ENCODE assay signal across 39 cellular contexts in genomic region chr13:36875955-36876354, GRCh38. TPM values are rescaled to one million over a fixed set of nuclear protein-coding genes. Genes with fewer than 3 reads are reported as not detected.
"Had no signal": no experiment of that assay in that cellular context is flagged by ENCODE, and none has a peak within 500 bp of the region (broad histone marks: within the 10 kb centered on the region; RNA-seq: fewer than 3 reads in every experiment).

No MANE protein-coding gene starts in this region.

- H3K27ac Mint-ChIP-seq: activated B cell treated with CpG ODN at 0.5 μM for 24 hours; activated CD4-positive, alpha-beta memory T cell treated with anti-CD3 and anti-CD28 coated beads for 36 hours; activated CD8-positive, alpha-beta memory T cell treated with anti-CD3 and anti-CD28 coated beads, Interleukin-2, amount 10 ng/mL, durations not matched to agents 7 days and 5 days; activated naive CD4-positive, alpha-beta T cell treated with anti-CD3 and anti-CD28 coated beads, Interleukin-2, amount 10 ng/mL, durations not matched to agents 7 days and 5 days; activated naive CD8-positive, alpha-beta T cell; activated naive CD8-positive, alpha-beta T cell treated with anti-CD3 and anti-CD28 coated beads, Interleukin-2, amount 50 U/mL, for 24 hours; brain had no signal

- H3K27ac ChIP-seq: Peyer's patch, VCaP had no signal

- DNase-seq: activated B cell treated with CpG ODN at 0.5 μM for 24 hours; activated CD4-positive, alpha-beta memory T cell treated with anti-CD3 and anti-CD28 coated beads for 36 hours; activated CD4-positive, alpha-beta T cell treated with anti-CD3 and anti-CD28 coated beads for 4 hours; activated CD4-positive, alpha-beta T cell treated with anti-CD3 and anti-CD28 coated beads, Interleukin-2, amount 50 U/mL, for 1 hour; activated CD4-positive, CD25-positive, alpha-beta regulatory T cell treated with anti-CD3 and anti-CD28 coated beads, Interleukin-2, amount 50 U/mL, for 72 hours; activated CD8-positive, alpha-beta memory T cell treated with anti-CD3 and anti-CD28 coated beads for 24 hours; activated CD8-positive, alpha-beta memory T cell treated with anti-CD3 and anti-CD28 coated beads, Interleukin-2, amount 10 ng/mL, durations not matched to agents 7 days and 5 days; activated CD8-positive, alpha-beta memory T cell treated with anti-CD3 and anti-CD28 coated beads, Interleukin-2, amount 50 U/mL, for 48 hours; activated effector memory CD4-positive, alpha-beta T cell treated with Interleukin-2 at 50 U/mL for 16 hours; activated naive CD4-positive, alpha-beta T cell treated with anti-CD3 and anti-CD28 coated beads, Interleukin-2, amount 10 ng/mL, durations not matched to agents 7 days and 5 days; activated naive CD8-positive, alpha-beta T cell treated with anti-CD3 and anti-CD28 coated beads, Interleukin-2, amount 50 U/mL, for 24 hours; activated T-cell treated with anti-CD3 and anti-CD28 coated beads, Interleukin-2, amount 50 U/mL, for 48 hours; anterior cingulate cortex; caudate nucleus; cerebellar nuclear complex; Kasumi-1; KG1; MG63; NCI-H1105; NCI-H1694 treated with DMSO at 0.1 percent for 48 hours; NCI-H2029; NCI-H2107; NCI-H226; NCI-H446 treated with DMSO at 0.1 percent for 48 hours; NCI-H524; NCI-H82; NK-92 treated with Interleukin-12 subunit alpha and Interleukin-12 subunit beta, amount 100 ng/mL, for 24 hours; PC-3; Peyer's patch; RPMI8226; SIG-M5; SW 1271; T-helper 1 cell; T-helper 2 cell; T-helper 9 cell had no signal

- H3K4me1 Mint-ChIP-seq: activated B cell treated with CpG ODN at 0.5 μM for 24 hours; activated CD8-positive, alpha-beta memory T cell treated with anti-CD3 and anti-CD28 coated beads, Interleukin-2, amount 10 ng/mL, durations not matched to agents 7 days and 5 days; activated naive CD4-positive, alpha-beta T cell treated with anti-CD3 and anti-CD28 coated beads, Interleukin-2, amount 10 ng/mL, durations not matched to agents 7 days and 5 days; activated naive CD8-positive, alpha-beta T cell treated with anti-CD3 and anti-CD28 coated beads, Interleukin-2, amount 50 U/mL, for 24 hours had no signal

- H3K27me3 ChIP-seq: MG63, Peyer's patch had no signal

- H3K9me3 Mint-ChIP-seq: activated B cell treated with CpG ODN at 0.5 μM for 24 hours; activated CD4-positive, alpha-beta memory T cell treated with anti-CD3 and anti-CD28 coated beads for 36 hours; activated naive CD4-positive, alpha-beta T cell treated with anti-CD3 and anti-CD28 coated beads, Interleukin-2, amount 10 ng/mL, durations not matched to agents 7 days and 5 days; activated naive CD8-positive, alpha-beta T cell treated with anti-CD3 and anti-CD28 coated beads, Interleukin-2, amount 50 U/mL, for 24 hours; brain had no signal

- H3K9me3 ChIP-seq: MG63, Peyer's patch had no signal

- H3K36me3 ChIP-seq: MG63, Peyer's patch had no signal

- H3K36me3 Mint-ChIP-seq: activated CD4-positive, alpha-beta memory T cell treated with anti-CD3 and anti-CD28 coated beads for 36 hours; activated CD8-positive, alpha-beta memory T cell treated with anti-CD3 and anti-CD28 coated beads, Interleukin-2, amount 10 ng/mL, durations not matched to agents 7 days and 5 days; activated naive CD4-positive, alpha-beta T cell treated with anti-CD3 and anti-CD28 coated beads, Interleukin-2, amount 10 ng/mL, durations not matched to agents 7 days and 5 days; activated naive CD8-positive, alpha-beta T cell had no signal

- H3K4me3 Mint-ChIP-seq: activated B cell treated with CpG ODN at 0.5 μM for 24 hours; activated CD4-positive, alpha-beta memory T cell treated with anti-CD3 and anti-CD28 coated beads for 36 hours; activated CD8-positive, alpha-beta memory T cell treated with anti-CD3 and anti-CD28 coated beads, Interleukin-2, amount 10 ng/mL, durations not matched to agents 7 days and 5 days; activated naive CD4-positive, alpha-beta T cell treated with anti-CD3 and anti-CD28 coated beads, Interleukin-2, amount 10 ng/mL, durations not matched to agents 7 days and 5 days; activated naive CD8-positive, alpha-beta T cell; activated naive CD8-positive, alpha-beta T cell treated with anti-CD3 and anti-CD28 coated beads, Interleukin-2, amount 50 U/mL, for 24 hours; brain had no signal

- ATAC-seq: activated CD8-positive, alpha-beta memory T cell treated with anti-CD3 and anti-CD28 coated beads, Interleukin-2, amount 10 ng/mL, durations not matched to agents 7 days and 5 days; activated naive CD8-positive, alpha-beta T cell treated with anti-CD3 and anti-CD28 coated beads, Interleukin-2, amount 50 U/mL, for 24 hours; HepG2; PC-3 had no signal

- H3K4me3 ChIP-seq: MG63, Peyer's patch had no signal

- H3K4me1 ChIP-seq: Peyer's patch had no signal

RNA-seq across cellular contexts. Expression of gene SMAD9, which starts 44.1 kb away (rescaled TPM):
- total RNA-seq: activated B cell treated with CpG ODN at 0.5 μM for 24 hours; activated CD4-positive, alpha-beta memory T cell treated with anti-CD3 and anti-CD28 coated beads for 36 hours; activated CD8-positive, alpha-beta memory T cell treated with anti-CD3 and anti-CD28 coated beads, Interleukin-2, amount 10 ng/mL, durations not matched to agents 7 days and 5 days had no signal
